8 cellular contexts compared by ENCODE assay signal in genomic region chr3:150495563-150496168, GRCh38. TPM values are rescaled to one million over a fixed set of nuclear protein-coding genes. Genes with fewer than 3 reads are reported as not detected.
DNase-seq lines count a peak whose midpoint lies in the region; ATAC-seq and TF ChIP-seq lines count a peak whose summit lies in the region.

No MANE protein-coding gene starts in this region.

- ATAC-seq in activated CD8-positive, alpha-beta memory T cell treated with anti-CD3 and anti-CD28 coated beads, Interleukin-2, amount 10 ng/mL, durations not matched to agents 7 days and 5 days, result peak; percentile 42
- peak; percentile 79 for ATAC-seq in SK-N-SH treated with all-trans-retinoic acid at 6 μM for 48 hours
- ATAC-seq in GM21381 (IDR thresholded peaks at IDR 0.05; ENCODE audit: unreplicated experiment), result no peak

- H3K27ac Mint-ChIP-seq in activated CD8-positive, alpha-beta memory T cell treated with anti-CD3 and anti-CD28 coated beads, Interleukin-2, amount 10 ng/mL, durations not matched to agents 7 days and 5 days, result no peak overlapping the region
- H3K27ac Mint-ChIP-seq in osteocyte (ENCODE audit: unreplicated experiment), result no peak overlapping the region

- peaks cover 4% of the 10 kb centered on the region for H3K27me3 Mint-ChIP-seq in activated CD8-positive, alpha-beta memory T cell treated with anti-CD3 and anti-CD28 coated beads, Interleukin-2, amount 10 ng/mL, durations not matched to agents 7 days and 5 days
- H3K27me3 Mint-ChIP-seq in osteocyte (ENCODE audit: unreplicated experiment), result no peaks in the 10 kb centered on the region

- no peaks in the 10 kb centered on the region for H3K4me1 Mint-ChIP-seq in activated CD8-positive, alpha-beta memory T cell treated with anti-CD3 and anti-CD28 coated beads, Interleukin-2, amount 10 ng/mL, durations not matched to agents 7 days and 5 days
- peaks cover 8% of the 10 kb centered on the region for H3K4me1 Mint-ChIP-seq in osteocyte (ENCODE audit: unreplicated experiment)

- H3K36me3 Mint-ChIP-seq in activated CD8-positive, alpha-beta memory T cell treated with anti-CD3 and anti-CD28 coated beads, Interleukin-2, amount 10 ng/mL, durations not matched to agents 7 days and 5 days, result no peaks in the 10 kb centered on the region
- no peaks in the 10 kb centered on the region for H3K36me3 Mint-ChIP-seq in osteocyte (ENCODE audit: unreplicated experiment)

- TF ChIP-seq CTCF in fibroblast of mammary gland (conservative IDR thresholded peaks at IDR 0.05; ENCODE audit: control insufficient read depth, insufficient read depth, low read depth, low read length), result peak; percentile 72
- TF ChIP-seq CTCF in osteocyte (IDR thresholded peaks at IDR 0.05), result peak; percentile 77

- no peak overlapping the region for H3K4me3 ChIP-seq in fibroblast of mammary gland (ENCODE audit: control insufficient read depth, low read depth, low read length)

- DNase-seq in activated CD8-positive, alpha-beta memory T cell treated with anti-CD3 and anti-CD28 coated beads, Interleukin-2, amount 10 ng/mL, durations not matched to agents 7 days and 5 days, result no peak
- no peak for DNase-seq in activated CD8-positive, alpha-beta memory T cell treated with anti-CD3 and anti-CD28 coated beads, Interleukin-2, amount 50 U/mL, for 4 hours
- DNase-seq in NCI-H1092 (lab: John Stamatoyannopoulos, UW), result peak; percentile 4
- peak; percentile 68 for DNase-seq in fibroblast of mammary gland (ENCODE audit: low read depth)
- no peak for DNase-seq in osteocyte (ENCODE audit: extremely low spot score, unreplicated experiment)
- DNase-seq in cortex of kidney (lab: John Stamatoyannopoulos, UW), result no peak

- no peak overlapping the region for H3K4me3 Mint-ChIP-seq in activated CD8-positive, alpha-beta memory T cell treated with anti-CD3 and anti-CD28 coated beads, Interleukin-2, amount 10 ng/mL, durations not matched to agents 7 days and 5 days
- no peak overlapping the region for H3K4me3 Mint-ChIP-seq in osteocyte (ENCODE audit: unreplicated experiment)

- CTCF ChIA-PET in activated CD8-positive, alpha-beta memory T cell treated with anti-CD3 and anti-CD28 coated beads, Interleukin-2, amount 10 ng/mL, durations not matched to agents 7 days and 5 days (lab: Charles Lee), result interaction anchor here (0.6 to 3.5 kb wide), 21 partner anchors 8 to 528 kb away, joined by 3 to 19 read pairs (median 4); no protein-coding TSS in a partner anchor

- H3K9me3 Mint-ChIP-seq in activated CD8-positive, alpha-beta memory T cell treated with anti-CD3 and anti-CD28 coated beads, Interleukin-2, amount 10 ng/mL, durations not matched to agents 7 days and 5 days (ENCODE audit: low read depth), result no peaks in the 10 kb centered on the region
- no peaks in the 10 kb centered on the region for H3K9me3 Mint-ChIP-seq in osteocyte (ENCODE audit: unreplicated experiment)

TF ChIP-seq in SK-N-SH treated with all-trans-retinoic acid at 6 μM for 48 hours, 23 proteins besides CTCF, POLR2A, EP300 and RAD21:
- TF ChIP-seq TSHZ2 (CRISPR knock-in tag; IDR thresholded peaks at IDR 0.05) (no peak), ZNF70 (CRISPR knock-in tag; IDR thresholded peaks at IDR 0.05) (no peak), GLIS3 (CRISPR knock-in tag; IDR thresholded peaks at IDR 0.05) (no peak), TCF4 (CRISPR knock-in tag; IDR thresholded peaks at IDR 0.05; ENCODE audit: borderline replicate concordance) (no peak), ZFP3 (CRISPR knock-in tag; IDR thresholded peaks at IDR 0.05) (no peak), PATZ1 (CRISPR knock-in tag; IDR thresholded peaks at IDR 0.05; ENCODE audit: borderline replicate concordance) (no peak), ZFP30 (CRISPR knock-in tag; IDR thresholded peaks at IDR 0.05) (no peak), BACH2 (CRISPR knock-in tag; IDR thresholded peaks at IDR 0.05; ENCODE audit: borderline replicate concordance) (no peak), ZNF565 (CRISPR knock-in tag; conservative IDR thresholded peaks at IDR 0.05; ENCODE audit: low read depth) (no peak), SNAI2 (CRISPR knock-in tag; IDR thresholded peaks at IDR 0.05) (no peak), ARNTL (CRISPR knock-in tag; IDR thresholded peaks at IDR 0.05; ENCODE audit: borderline replicate concordance, low read depth) (no peak), CREB5 (CRISPR knock-in tag; IDR thresholded peaks at IDR 0.05; ENCODE audit: low read depth) (no peak), TOX (CRISPR knock-in tag; IDR thresholded peaks at IDR 0.05; ENCODE audit: borderline replicate concordance) (no peak), ISL1 (CRISPR knock-in tag; IDR thresholded peaks at IDR 0.05) (no peak), ZNF8 (CRISPR knock-in tag; IDR thresholded peaks at IDR 0.05) (no peak), ZC3H10 (CRISPR knock-in tag; IDR thresholded peaks at IDR 0.05) (no peak), CSDC2 (CRISPR knock-in tag; IDR thresholded peaks at IDR 0.05) (no peak), POU6F1 (CRISPR knock-in tag; IDR thresholded peaks at IDR 0.05; ENCODE audit: borderline replicate concordance, low read depth) (no peak), ESRRG (CRISPR knock-in tag; IDR thresholded peaks at IDR 0.05) (no peak), RARB (CRISPR knock-in tag; IDR thresholded peaks at IDR 0.05) (no peak)

RNA-seq across cellular contexts. Expression of gene SERP1, which starts 50.6 kb away (rescaled TPM):
- total RNA-seq in activated CD8-positive, alpha-beta memory T cell treated with anti-CD3 and anti-CD28 coated beads, Interleukin-2, amount 10 ng/mL, durations not matched to agents 7 days and 5 days, result 10 to 100 TPM; 84.8 to 95.9 TPM
- total RNA-seq in osteocyte, result 81.3 and 82.1 TPM in 2 replicates

RNA-seq across cellular contexts. Expression of gene EIF2A, which starts 50.9 kb away (rescaled TPM):
- 10 to 100 TPM; 66.7 to 97.5 TPM for total RNA-seq in activated CD8-positive, alpha-beta memory T cell treated with anti-CD3 and anti-CD28 coated beads, Interleukin-2, amount 10 ng/mL, durations not matched to agents 7 days and 5 days
- 66.5 and 67.7 TPM in 2 replicates for total RNA-seq in osteocyte

Comparison
In these comparisons a context has a peak if more than half of its experiments do, and no peak if none do; other contexts are left out.
1. DNase-seq: peak in NCI-H1092 (single experiment) and fibroblast of mammary gland (single experiment); none in activated CD8-positive, alpha-beta memory T cell treated with anti-CD3 and anti-CD28 coated beads, Interleukin-2, amount 10 ng/mL, durations not matched to agents 7 days and 5 days (single experiment), activated CD8-positive, alpha-beta memory T cell treated with anti-CD3 and anti-CD28 coated beads, Interleukin-2, amount 50 U/mL, for 4 hours (single experiment), osteocyte (single experiment) and cortex of kidney (single experiment).